Comparison of ENCODE assay signal across 8 cellular contexts in the genomic region with DNA sequence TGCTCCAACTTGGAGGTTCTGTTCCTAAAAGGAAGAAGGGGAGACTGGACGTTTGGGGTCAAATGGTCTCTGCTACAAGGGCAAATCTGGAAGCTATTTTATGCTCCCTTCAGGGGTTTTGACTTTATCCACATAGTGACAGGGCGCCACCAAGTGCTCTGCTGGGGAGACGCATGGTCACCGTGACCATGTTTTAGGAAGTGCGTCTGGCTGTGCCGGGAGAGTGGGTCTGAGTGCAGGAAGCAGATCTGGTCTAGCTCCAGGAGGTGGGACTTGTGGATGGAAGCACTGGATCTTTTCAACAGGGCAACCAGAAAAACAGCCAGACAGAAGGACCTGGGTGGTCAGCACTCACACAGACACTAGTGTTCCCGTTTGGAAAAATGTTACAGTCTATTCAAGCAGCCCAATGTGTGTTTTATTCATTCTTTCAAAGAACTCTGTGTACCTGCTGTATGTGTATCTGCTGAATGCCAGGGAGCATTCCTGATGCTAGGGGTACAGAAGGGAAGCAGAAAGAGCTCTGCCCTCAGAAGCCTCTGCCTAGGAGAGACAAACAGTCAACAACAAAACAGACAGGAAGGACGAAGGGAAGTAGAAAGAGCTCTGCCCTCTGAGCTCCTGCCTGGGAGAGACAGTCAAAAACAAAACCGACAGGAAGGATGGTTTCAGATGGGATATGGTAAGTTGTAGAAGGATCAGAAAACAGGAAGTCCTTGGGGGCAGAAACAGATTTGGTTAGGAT. TPM values are rescaled to one million over a fixed set of nuclear protein-coding genes. Genes with fewer than 3 reads are reported as not detected.
DNase-seq lines count a peak whose midpoint lies in the region; ATAC-seq and TF ChIP-seq lines count a peak whose summit lies in the region.

No MANE protein-coding gene starts in this region.

- ATAC-seq in GM21619 (IDR thresholded peaks at IDR 0.05; ENCODE audit: unreplicated experiment), result peak; percentile 83
- ATAC-seq in right cardiac atrium, result peak; percentile 90 to 92

- H3K4me2 ChIP-seq in DOHH2 (ENCODE audit: low read length), result peak overlapping the region; percentile 69
- H3K4me2 ChIP-seq in SU-DHL-6 (ENCODE audit: low read depth, low read length, poor library complexity, severe bottlenecking), result no peak overlapping the region

- H3F3A ChIP-seq in DOHH2 (ENCODE audit: control insufficient read depth, insufficient read depth) (no peaks in the 10 kb centered on the region), SU-DHL-6 (ENCODE audit: insufficient read depth) (no peaks in the 10 kb centered on the region)

- H3K27ac ChIP-seq in DOHH2 (ENCODE audit: low read depth, low read length) (no peak overlapping the region), SU-DHL-6 (ENCODE audit: low read depth, low read length) (no peak overlapping the region), right cardiac atrium (ENCODE audit: low read length) (peak overlapping the region; percentile 25)

- TF ChIP-seq CTCF in DOHH2 (IDR thresholded peaks at IDR 0.05; ENCODE audit: low read depth, low read length, poor library complexity, severe bottlenecking) (peak; percentile 90), SU-DHL-6 (IDR thresholded peaks at IDR 0.05; ENCODE audit: insufficient read depth, low read length, poor library complexity, severe bottlenecking) (peak; percentile 47), retinal pigment epithelial cell (conservative IDR thresholded peaks at IDR 0.05; ENCODE audit: low read depth, low read length) (peak; percentile 87)

- peaks cover 27% of the 10 kb centered on the region for H3K4me1 ChIP-seq in DOHH2 (ENCODE audit: control insufficient read depth, low read length)
- peaks cover 3% of the 10 kb centered on the region for H3K4me1 ChIP-seq in right cardiac atrium (ENCODE audit: control insufficient read depth, insufficient read depth, low read length)

- H3K9ac ChIP-seq in SU-DHL-6 (ENCODE audit: low read length), result no peak overlapping the region

- intact Hi-C loops in right cardiac atrium (cut with DNase I), result loop anchor here (2.0 to 5.0 kb wide), 3 partner anchors 53 to 58 kb away; no protein-coding TSS in a partner anchor

- H4K20me1 ChIP-seq in DOHH2 (ENCODE audit: control insufficient read depth, insufficient read depth, low read depth, low read length) (no peaks in the 10 kb centered on the region), SU-DHL-6 (ENCODE audit: low read depth, low read length) (no peaks in the 10 kb centered on the region)

- peak overlapping the region; percentile 53 for H3K4me3 ChIP-seq in DOHH2 (ENCODE audit: low read length)
- H3K4me3 ChIP-seq in SU-DHL-6 (ENCODE audit: insufficient read depth, low read length, poor library complexity, severe bottlenecking), result no peak overlapping the region
- no peak overlapping the region for H3K4me3 ChIP-seq in right cardiac atrium (ENCODE audit: low read length)
- no peak overlapping the region for H3K4me3 ChIP-seq in retinal pigment epithelial cell (ENCODE audit: low read length)

- H3K9me2 ChIP-seq in DOHH2 (replicated peaks; ENCODE audit: control insufficient read depth, low read length) (no peaks in the 10 kb centered on the region), SU-DHL-6 (replicated peaks; ENCODE audit: insufficient read depth, low read length) (no peaks in the 10 kb centered on the region)

- peak; percentile 69 for DNase-seq in LHCN-M2 (ENCODE audit: low read depth)
- peak in 45 of 58 donors; percentile 7 to 64 (median 31) for DNase-seq in anterior cingulate cortex (lab: John Stamatoyannopoulos, UW)
- DNase-seq in right cardiac atrium, result peak; percentile 81 to 89 (median 88)
- DNase-seq in retinal pigment epithelial cell (ENCODE audit: low read depth), result no peak
- DNase-seq in mesenteric fat pad (ENCODE audit: low spot score), result no peak

- no peaks in the 10 kb centered on the region for H3K36me3 ChIP-seq in DOHH2 (ENCODE audit: control insufficient read depth, low read length)
- H3K36me3 ChIP-seq in SU-DHL-6 (ENCODE audit: low read length), result no peaks in the 10 kb centered on the region

- H2AFZ ChIP-seq in SU-DHL-6 (ENCODE audit: low read depth, low read length, severe bottlenecking), result peak overlapping the region; percentile 16

- H3K27me3 ChIP-seq in DOHH2 (ENCODE audit: control insufficient read depth, low read length), result no peaks in the 10 kb centered on the region
- no peaks in the 10 kb centered on the region for H3K27me3 ChIP-seq in SU-DHL-6 (ENCODE audit: low read length)
- H3K27me3 ChIP-seq in right cardiac atrium (ENCODE audit: control insufficient read depth, insufficient read depth), result no peaks in the 10 kb centered on the region

- 10% methylated on average over 9 of the region's 9 CpGs for WGBS in right cardiac atrium

- 0 out of 2 replicates have a peak, but pooled peaks cover 2% of the 10 kb centered on the region for H3K79me2 ChIP-seq in DOHH2 (ENCODE audit: control insufficient read depth, low read length)
- H3K79me2 ChIP-seq in SU-DHL-6 (ENCODE audit: insufficient read depth, low read length), result no peaks in the 10 kb centered on the region

- H3K9me3 ChIP-seq in DOHH2 (ENCODE audit: control insufficient read depth, insufficient read depth, low read length) (no peaks in the 10 kb centered on the region), SU-DHL-6 (ENCODE audit: insufficient read depth, low read length) (no peaks in the 10 kb centered on the region), right cardiac atrium (ENCODE audit: control insufficient read depth, low read length) (no peaks in the 10 kb centered on the region)

RNA-seq across cellular contexts. Expression of a gene that starts 14.3 kb away (rescaled TPM):
- total RNA-seq in LHCN-M2 (2014; rRNA removed), result 15.9 and 16.8 TPM in 2 replicates
- polyA plus RNA-seq in LHCN-M2 (2012), result 15.2 TPM
- total RNA-seq in right cardiac atrium, result 10 to 100 TPM; 19.8 to 26.9 (median 23.1) TPM
- polyA plus RNA-seq in right cardiac atrium, result 21.9 TPM
- 31.8 TPM for total RNA-seq in mesenteric fat pad

Comparison
In these comparisons a context has a peak if more than half of its experiments do, and no peak if none do; other contexts are left out.
1. DNase-seq: peak in LHCN-M2 (single experiment), anterior cingulate cortex (45 of 58) and right cardiac atrium (3 of 3); none in retinal pigment epithelial cell (single experiment) and mesenteric fat pad (single experiment).
2. Peak in every context shown above with its lines, with median percentiles within 50 percentile points of each other: CTCF ChIP-seq.